Comparison of ENCODE assay signal across 22 cellular contexts in the genomic region with DNA sequence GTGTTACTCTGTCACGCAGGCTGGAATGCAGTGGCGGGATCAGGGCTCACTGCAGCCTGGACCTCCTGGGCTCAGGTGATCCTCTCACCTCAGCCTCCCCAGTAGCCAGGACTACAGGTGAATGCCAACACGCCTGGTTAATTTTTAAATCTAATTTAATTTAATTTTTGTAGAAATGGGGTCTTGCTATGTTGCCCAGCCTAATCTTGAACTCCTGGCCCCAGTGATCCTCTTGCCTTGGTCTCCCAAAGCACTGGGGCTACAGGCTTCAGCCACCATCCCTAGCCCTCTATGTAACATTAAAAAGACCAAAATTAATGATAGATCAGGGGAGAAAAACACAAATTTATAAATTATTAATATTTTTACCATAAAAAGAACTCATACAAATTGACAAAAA.
"Had no signal": no experiment of that assay in that cellular context is flagged by ENCODE, and none has a peak within 500 bp of the region (broad histone marks: within the 10 kb centered on the region; RNA-seq: fewer than 3 reads in every experiment).

No MANE protein-coding gene starts in this region.

- H2AFZ ChIP-seq: hepatocyte had no signal

- H3K36me3 ChIP-seq: colonic mucosa, esophagus muscularis mucosa, gastroesophageal sphincter, heart left ventricle, left lung, lower lobe of right lung had no signal

- H3K79me2 ChIP-seq: hepatocyte had no signal

- H3K27ac ChIP-seq: colonic mucosa, dorsolateral prefrontal cortex, esophagus muscularis mucosa, foreskin keratinocyte, gastroesophageal sphincter, heart left ventricle, hepatocyte, left lung, lower lobe of right lung had no signal

- ATAC-seq: foreskin keratinocyte, gastroesophageal sphincter, heart left ventricle, left cardiac atrium, left lung, left ventricle myocardium superior, lower lobe of right lung, mucosa of descending colon had no signal

- FAIRE-seq: endothelial cell of umbilical vein, frontal cortex had no signal

- H3K9me3 ChIP-seq: colonic mucosa, esophagus muscularis mucosa, gastroesophageal sphincter, heart left ventricle, left lung, lower lobe of right lung, mucosa of descending colon had no signal

- H3K4me3 ChIP-seq: colonic mucosa, dorsolateral prefrontal cortex, esophagus muscularis mucosa, gastroesophageal sphincter, heart left ventricle, hepatocyte, left lung, lower lobe of right lung, mucosa of descending colon had no signal

- H3K27me3 ChIP-seq: colonic mucosa, dorsolateral prefrontal cortex, esophagus muscularis mucosa, foreskin keratinocyte, gastroesophageal sphincter, heart left ventricle, hepatocyte, left lung had no signal

- DNase-seq: colonic mucosa; dermis blood vessel endothelial cell; dorsolateral prefrontal cortex; effector CD4-positive, alpha-beta T cell; effector memory CD4-positive, alpha-beta T cell; foreskin keratinocyte; heart left ventricle; hypothalamus; immature natural killer cell; islet precursor cell; left cardiac atrium; left lung; left ventricle myocardium superior; lower lobe of right lung; mesenchymal stem cell; mucosa of descending colon; naive B cell had no signal

- H3K4me1 ChIP-seq: colonic mucosa, esophagus muscularis mucosa, foreskin keratinocyte, gastroesophageal sphincter, heart left ventricle, left lung, lower lobe of right lung had no signal
